ENCODE assay signal across 13 cellular contexts in the genomic region with DNA sequence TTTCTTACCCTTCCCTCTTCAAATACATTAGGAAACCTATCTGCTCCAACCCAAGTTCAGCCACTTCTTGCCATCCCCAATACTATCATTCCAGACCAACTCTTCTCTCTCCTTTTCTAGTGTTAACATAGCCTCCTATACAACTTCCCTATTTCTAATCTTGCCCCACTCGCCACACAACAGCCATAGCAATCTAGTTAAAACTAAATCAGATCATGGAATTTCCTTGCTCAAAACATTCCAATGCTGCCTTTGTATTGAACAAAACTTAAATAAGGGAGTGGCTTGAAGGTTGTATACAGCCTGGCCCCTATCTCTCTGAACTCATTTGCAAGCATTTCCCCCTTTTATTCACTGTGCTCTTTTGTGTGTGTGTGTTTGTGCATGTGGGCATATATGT.
"Had no signal": no experiment of that assay in that cellular context is flagged by ENCODE, and none has a peak within 500 bp of the region (broad histone marks: within the 10 kb centered on the region; RNA-seq: fewer than 3 reads in every experiment).

No MANE protein-coding gene starts in this region.

- DNase-seq: activated CD4-positive, alpha-beta T cell treated with anti-CD3 and anti-CD28 coated beads, Interleukin-2, amount 50 U/mL, for 1 hour; activated CD8-positive, alpha-beta memory T cell treated with anti-CD3 and anti-CD28 coated beads for 24 hours; activated naive CD4-positive, alpha-beta T cell treated with Interleukin-2 at 50 U/mL for 16 hours; activated T-cell treated with anti-CD3 and anti-CD28 coated beads for 4 hours; dermis blood vessel endothelial cell; effector memory CD8-positive, alpha-beta T cell; foreskin melanocyte; mesendoderm; occipital lobe; stimulated activated CD4-positive, alpha-beta T cell treated with anti-CD3 and anti-CD28 coated beads, Interleukin-4, amount 100 ng/mL, for 1 hour; stimulated activated naive B cell treated with anti-CD40 and anti-IgM and Interleukin-4, amounts not matched to agents 10 μg/mL and 1 μg/mL and 100 μg/mL, for 72 hours; transverse colon had no signal

- H3K27me3 Mint-ChIP-seq: effector memory CD8-positive, alpha-beta T cell; stimulated activated naive B cell treated with anti-CD40 and anti-IgM and Interleukin-4, amounts not matched to agents 10 μg/mL and 1 μg/mL and 100 μg/mL, for 72 hours had no signal

- H3K27me3 ChIP-seq: transverse colon had no signal

- H3K27ac ChIP-seq: transverse colon had no signal

- H3K4me3 Mint-ChIP-seq: effector memory CD8-positive, alpha-beta T cell; nephron; stimulated activated naive B cell treated with anti-CD40 and anti-IgM and Interleukin-4, amounts not matched to agents 10 μg/mL and 1 μg/mL and 100 μg/mL, for 72 hours had no signal

- H3K36me3 ChIP-seq: transverse colon had no signal

- ATAC-seq: effector memory CD8-positive, alpha-beta T cell; stimulated activated naive B cell treated with anti-CD40 and anti-IgM and Interleukin-4, amounts not matched to agents 10 μg/mL and 1 μg/mL and 100 μg/mL, for 72 hours had no signal

- H3K4me3 ChIP-seq: transverse colon had no signal

- H3K27ac Mint-ChIP-seq: effector memory CD8-positive, alpha-beta T cell; nephron; stimulated activated naive B cell treated with anti-CD40 and anti-IgM and Interleukin-4, amounts not matched to agents 10 μg/mL and 1 μg/mL and 100 μg/mL, for 72 hours had no signal
